17 cellular contexts compared by ENCODE assay signal in genomic region chr1:58156801-58157200, GRCh38.
"Had no signal": no experiment of that assay in that cellular context is flagged by ENCODE, and none has a peak within 500 bp of the region (broad histone marks: within the 10 kb centered on the region; RNA-seq: fewer than 3 reads in every experiment).

No MANE protein-coding gene starts in this region.

- H3K4me1 ChIP-seq: right atrium auricular region, sigmoid colon, stomach had no signal

- ATAC-seq: esophagus mucosa, left cardiac atrium had no signal

- H3K9me3 ChIP-seq: right atrium auricular region, sigmoid colon, stomach had no signal

- H3K4me3 ChIP-seq: lung, right atrium auricular region, sigmoid colon, skin epidermis, stomach had no signal

- H3K27me3 ChIP-seq: right atrium auricular region, sigmoid colon, stomach had no signal

- H3K27ac ChIP-seq: right atrium auricular region, sigmoid colon, skin epidermis, stomach had no signal

- H3K36me3 ChIP-seq: right atrium auricular region, sigmoid colon, stomach had no signal

- DNase-seq: effector memory CD4-positive, alpha-beta T cell; kidney; left cardiac atrium; left ventricle myocardium superior; mesenchymal stem cell; naive B cell; posterior cingulate gyrus; sigmoid colon; stimulated activated CD4-positive, alpha-beta T cell treated with anti-CD3 and anti-CD28 coated beads, Interleukin-2, amount 100 ng/mL, for 24 hours; stimulated activated naive CD4-positive, alpha-beta T cell; stomach; substantia nigra; trophoblast cell had no signal
